ENCODE assay signal across 15 cellular contexts in genomic region chr15:54288049-54288448, GRCh38.
DNase-seq lines count a peak whose midpoint lies in the region; ATAC-seq and TF ChIP-seq lines count a peak whose summit lies in the region.
"Had no signal": no experiment of that assay in that cellular context is flagged by ENCODE, and none has a peak within 500 bp of the region (broad histone marks: within the 10 kb centered on the region; RNA-seq: fewer than 3 reads in every experiment).

No MANE protein-coding gene starts in this region.

- 50 to 69% (median 54%) methylated on average over 1 of the region's 1 CpG for WGBS in heart left ventricle, 4 donors

- in situ Hi-C loops in HAP-1 (cut with MboI; ENCODE audit: low sequenced_read_pairs) = no loop called here

- no peaks in the 10 kb centered on the region for H3K4me1 ChIP-seq in HAP-1
- no peaks in the 10 kb centered on the region for H3K4me1 ChIP-seq in heart left ventricle
- H3K4me1 ChIP-seq: BE2C had no signal

- DNase-seq in NOMO-1 treated with dmso at 0.1 percent for 144 hours (lab: John Stamatoyannopoulos, UW; ENCODE audit: unreplicated experiment) (no peak), UCSD-AML1 (lab: John Stamatoyannopoulos, UW; ENCODE audit: unreplicated experiment) (no peak), HAP-1 (ENCODE audit: low spot score in 2 of 2) (no peak), heart left ventricle (no peak)
- DNase-seq: BE2C; CD4-positive, alpha-beta memory T cell; DMS153; DMS79 treated with DMSO at 0.1 percent for 48 hours; EL; IMR-90 had no signal

- no peak for TF ChIP-seq CTCF in heart left ventricle (IDR thresholded peaks at IDR 0.05)

- intact Hi-C loops in heart left ventricle (cut with DNase I) = no loop called here

- ATAC-seq in GM18867 (IDR thresholded peaks at IDR 0.05; ENCODE audit: unreplicated experiment) (peak; percentile 45), GM21786 (IDR thresholded peaks at IDR 0.05; ENCODE audit: unreplicated experiment) (peak; percentile 32), HG03280 (IDR thresholded peaks at IDR 0.05; ENCODE audit: unreplicated experiment) (peak; percentile 50), heart left ventricle (no peak)
- ATAC-seq: HCT116 had no signal

- H3K27me3 ChIP-seq in HAP-1 (ENCODE audit: low read depth) (no peaks in the 10 kb centered on the region), heart left ventricle (no peaks in the 10 kb centered on the region)
- H3K27me3 ChIP-seq: BE2C had no signal

- H3K9me3 ChIP-seq in HAP-1 = no peaks in the 10 kb centered on the region
- no peaks in the 10 kb centered on the region for H3K9me3 ChIP-seq in heart left ventricle
- H3K9me3 ChIP-seq: BE2C had no signal

- no peak for TF ChIP-seq POLR2A in heart left ventricle (IDR thresholded peaks at IDR 0.05)

- H3K4me3 ChIP-seq in HAP-1 (no peak overlapping the region), heart left ventricle (no peak overlapping the region)

- no peak overlapping the region for H3K27ac ChIP-seq in heart left ventricle
- H3K27ac ChIP-seq: C4-2B had no signal

- no peaks in the 10 kb centered on the region for H3K36me3 ChIP-seq in HAP-1 (replicated peaks)
- H3K36me3 ChIP-seq in heart left ventricle = no peaks in the 10 kb centered on the region
- H3K36me3 ChIP-seq: BE2C had no signal

Comparison
In these comparisons a context has a peak if more than half of its experiments do, and no peak if none do; other contexts are left out.
1. ATAC-seq: peak in GM18867 (single experiment), GM21786 (single experiment) and HG03280 (single experiment); none in heart left ventricle (0 of 4).